ENCODE assay signal across 27 cellular contexts in genomic region chr3:59775106-59775505, GRCh38.
A peak's percentile ranks its signal among the peaks of the same experiment; 100 is the strongest.
DNase-seq lines count a peak whose midpoint lies in the region; ATAC-seq and TF ChIP-seq lines count a peak whose summit lies in the region.
"Had no signal": no experiment of that assay in that cellular context is flagged by ENCODE, and none has a peak within 500 bp of the region (broad histone marks: within the 10 kb centered on the region; RNA-seq: fewer than 3 reads in every experiment).

No MANE protein-coding gene starts in this region.

- peak overlapping the region; percentile 25 for H3K27ac Mint-ChIP-seq in chondrocyte (ENCODE audit: unreplicated experiment)
- H3K27ac Mint-ChIP-seq: activated naive CD4-positive, alpha-beta T cell treated with anti-CD3 and anti-CD28 coated beads for 36 hours; activated T-helper 1 cell treated with anti-CD3 and anti-CD28 coated beads, Interleukin-12 subunit alpha, Interleukin-12 subunit beta, Interleukin-2, Interleukin-4 antibody, amounts not matched to agents 30 ng/mL and 10 ng/mL and 1 ng/mL, durations not matched to agents 14 hours and 24 hours and 36 hours; H9; naive thymus-derived CD4-positive, alpha-beta T cell had no signal

- H3K27ac ChIP-seq in right cardiac atrium (ENCODE audit: low read length) = no peak overlapping the region
- no peak overlapping the region for H3K27ac ChIP-seq in tibial artery
- no peak overlapping the region for H3K27ac ChIP-seq in SJCRH30
- H3K27ac ChIP-seq: BLaER1, esophagus squamous epithelium, KMS-11, left ventricle myocardium inferior, spleen had no signal

- no peaks in the 10 kb centered on the region for H3K4me1 ChIP-seq in right cardiac atrium (ENCODE audit: control insufficient read depth, insufficient read depth, low read length)
- peaks cover 0 to 13% (median 0%) of the 10 kb centered on the region in 4 donors for H3K4me1 ChIP-seq in tibial artery
- H3K4me1 ChIP-seq in SJCRH30 = no peaks in the 10 kb centered on the region
- H3K4me1 ChIP-seq: esophagus squamous epithelium, left ventricle myocardium inferior had no signal

- no peaks in the 10 kb centered on the region for H3K9me3 Mint-ChIP-seq in chondrocyte (ENCODE audit: low read depth)
- H3K9me3 Mint-ChIP-seq: activated naive CD4-positive, alpha-beta T cell treated with anti-CD3 and anti-CD28 coated beads for 36 hours; H9; immature natural killer cell had no signal

- ATAC-seq in right cardiac atrium (no peak), HG03354 (IDR thresholded peaks at IDR 0.05; ENCODE audit: poor library complexity, severe bottlenecking, unreplicated experiment) (no peak)
- ATAC-seq: activated CD4-positive, CD25-positive, alpha-beta regulatory T cell treated with anti-CD3 and anti-CD28 coated beads, Interleukin-2, amount 50 U/mL, for 24 hours; naive thymus-derived CD4-positive, alpha-beta T cell had no signal

- H3K36me3 ChIP-seq in tibial artery (no peaks in the 10 kb centered on the region), SJCRH30 (no peaks in the 10 kb centered on the region)
- H3K36me3 ChIP-seq: BLaER1, esophagus squamous epithelium, left ventricle myocardium inferior, spleen, tibial nerve had no signal

- H3K27me3 ChIP-seq in right cardiac atrium (ENCODE audit: control insufficient read depth, insufficient read depth) (no peaks in the 10 kb centered on the region), tibial artery (no peaks in the 10 kb centered on the region), SJCRH30 (no peaks in the 10 kb centered on the region)
- H3K27me3 ChIP-seq: BLaER1, esophagus squamous epithelium, spleen, tibial nerve had no signal

- H3K9me3 ChIP-seq in right cardiac atrium (ENCODE audit: control insufficient read depth, low read length) (no peaks in the 10 kb centered on the region), tibial artery (no peaks in the 10 kb centered on the region), SJCRH30 (replicated peaks) (no peaks in the 10 kb centered on the region)
- H3K9me3 ChIP-seq: BLaER1, esophagus squamous epithelium, left ventricle myocardium inferior, spleen, tibial nerve had no signal

- no peak overlapping the region for H3K4me3 Mint-ChIP-seq in chondrocyte (ENCODE audit: unreplicated experiment)
- H3K4me3 Mint-ChIP-seq: activated naive CD4-positive, alpha-beta T cell treated with anti-CD3 and anti-CD28 coated beads for 36 hours; activated T-helper 1 cell treated with anti-CD3 and anti-CD28 coated beads, Interleukin-12 subunit alpha, Interleukin-12 subunit beta, Interleukin-2, Interleukin-4 antibody, amounts not matched to agents 30 ng/mL and 10 ng/mL and 1 ng/mL, durations not matched to agents 14 hours and 24 hours and 36 hours; H9 had no signal

- peak; percentile 49 for DNase-seq in EL
- DNase-seq in M059J (ENCODE audit: low read depth) = peak; percentile 64
- DNase-seq in chondrocyte (ENCODE audit: low spot score) = no peak
- DNase-seq in retina = peak; percentile 32
- DNase-seq in right cardiac atrium = no peak
- no peak for DNase-seq in tibial artery
- DNase-seq in SJCRH30 = no peak
- DNase-seq: activated CD4-positive, alpha-beta T cell treated with anti-CD3 and anti-CD28 coated beads, Interleukin-2, amount 50 U/mL, for 48 hours; activated naive CD4-positive, alpha-beta T cell treated with anti-CD3 and anti-CD28 coated beads for 36 hours; esophagus squamous epithelium; H9; hypothalamus; immature natural killer cell; left ventricle myocardium inferior; naive thymus-derived CD4-positive, alpha-beta T cell; NCI-H2171; NCI-H510A treated with DMSO at 0.1 percent for 48 hours; nucleus accumbens; SHP77; spleen; SW 1271 had no signal

- intact Hi-C loops in right cardiac atrium (cut with DNase I) = loop anchor here in 1 of 4 donors (10.0 kb wide), 1 partner anchor 800 kb away; no protein-coding TSS in a partner anchor
- intact Hi-C loops in tibial artery (cut with DNase I; ENCODE audit: low total_unique reads) = no loop called here

- 87% methylated on average over 6 of the region's 6 CpGs for WGBS in right cardiac atrium

- H3K27me3 Mint-ChIP-seq in chondrocyte (ENCODE audit: low read depth) = no peaks in the 10 kb centered on the region
- H3K27me3 Mint-ChIP-seq: naive thymus-derived CD4-positive, alpha-beta T cell had no signal

- H3K4me1 Mint-ChIP-seq in chondrocyte (ENCODE audit: low read depth) = peaks cover 43% of the 10 kb centered on the region

- H3K36me3 Mint-ChIP-seq in chondrocyte (ENCODE audit: low read depth) = no peaks in the 10 kb centered on the region

- TF ChIP-seq CTCF in chondrocyte (IDR thresholded peaks at IDR 0.05) (no peak), tibial artery (IDR thresholded peaks at IDR 0.05) (no peak)

- no peak overlapping the region for H3K4me3 ChIP-seq in right cardiac atrium (ENCODE audit: low read length)
- no peak overlapping the region for H3K4me3 ChIP-seq in tibial artery
- no peak overlapping the region for H3K4me3 ChIP-seq in SJCRH30
- H3K4me3 ChIP-seq: BLaER1, esophagus squamous epithelium, left ventricle myocardium inferior, spleen, tibial nerve had no signal

Comparison
In these comparisons a context has a peak if more than half of its experiments do, and no peak if none do; other contexts are left out.
1. DNase-seq: peak in EL (single experiment), M059J (single experiment) and retina (single experiment); none in chondrocyte (single experiment), right cardiac atrium (0 of 3), tibial artery (0 of 2) and SJCRH30 (0 of 2).